ENCODE assay signal across 25 cellular contexts in genomic region chr2:221850076-221850475, GRCh38.
"Had no signal": no experiment of that assay in that cellular context is flagged by ENCODE, and none has a peak within 500 bp of the region (broad histone marks: within the 10 kb centered on the region; RNA-seq: fewer than 3 reads in every experiment).

No MANE protein-coding gene starts in this region.

- H3K4me3 Mint-ChIP-seq: activated T-cell treated with anti-CD3 and anti-CD28 coated beads, Interleukin-2, amount 50 U/mL, for 72 hours; immature natural killer cell; memory B cell; naive thymus-derived CD8-positive, alpha-beta T cell; stimulated activated memory B cell treated with anti-CD40 and anti-IgM and Interleukin-4, amounts not matched to agents 10 μg/mL and 1 μg/mL and 100 μg/mL, for 72 hours had no signal

- H3K36me3 Mint-ChIP-seq: activated naive CD4-positive, alpha-beta T cell treated with anti-CD3 and anti-CD28 coated beads, Interleukin-2, amount 50 U/mL, for 72 hours; immature natural killer cell; memory B cell; naive thymus-derived CD8-positive, alpha-beta T cell; stimulated activated memory B cell treated with anti-CD40 and anti-IgM and Interleukin-4, amounts not matched to agents 10 μg/mL and 1 μg/mL and 100 μg/mL, for 72 hours had no signal

- H3K27ac Mint-ChIP-seq: activated naive CD4-positive, alpha-beta T cell treated with anti-CD3 and anti-CD28 coated beads, Interleukin-2, amount 50 U/mL, for 72 hours; activated T-cell treated with anti-CD3 and anti-CD28 coated beads, Interleukin-2, amount 50 U/mL, for 72 hours; immature natural killer cell; memory B cell; naive thymus-derived CD8-positive, alpha-beta T cell; stimulated activated memory B cell treated with anti-CD40 and anti-IgM and Interleukin-4, amounts not matched to agents 10 μg/mL and 1 μg/mL and 100 μg/mL, for 72 hours had no signal

- H3K27me3 Mint-ChIP-seq: naive thymus-derived CD8-positive, alpha-beta T cell; stimulated activated memory B cell treated with anti-CD40 and anti-IgM and Interleukin-4, amounts not matched to agents 10 μg/mL and 1 μg/mL and 100 μg/mL, for 72 hours had no signal

- H3K9me3 ChIP-seq: adrenal gland, esophagus muscularis mucosa, heart right ventricle, prostate gland, spleen, thoracic aorta, upper lobe of right lung had no signal

- H3K27ac ChIP-seq: adrenal gland, esophagus muscularis mucosa, heart right ventricle, prostate gland, spleen, thoracic aorta, upper lobe of right lung, VCaP had no signal

- H3K4me1 ChIP-seq: adrenal gland, esophagus muscularis mucosa, heart right ventricle, prostate gland, spleen, upper lobe of right lung had no signal

- H3K27me3 ChIP-seq: adrenal gland, esophagus muscularis mucosa, spleen, upper lobe of right lung had no signal

- H3K4me1 Mint-ChIP-seq: immature natural killer cell; memory B cell; naive thymus-derived CD8-positive, alpha-beta T cell; stimulated activated memory B cell treated with anti-CD40 and anti-IgM and Interleukin-4, amounts not matched to agents 10 μg/mL and 1 μg/mL and 100 μg/mL, for 72 hours had no signal

- H3K36me3 ChIP-seq: adrenal gland, esophagus muscularis mucosa, heart right ventricle, prostate gland, spleen, thoracic aorta, upper lobe of right lung had no signal

- H3K4me3 ChIP-seq: adrenal gland, esophagus muscularis mucosa, heart right ventricle, prostate gland, spleen, thoracic aorta, upper lobe of right lung had no signal

- FAIRE-seq: endothelial cell of umbilical vein had no signal

- DNase-seq: activated CD4-positive, alpha-beta T cell treated with anti-CD3 and anti-CD28 coated beads, Interleukin-2, amount 50 U/mL, for 1 hour; activated CD4-positive, CD25-positive, alpha-beta regulatory T cell treated with anti-CD3 and anti-CD28 coated beads, Interleukin-2, amount 50 U/mL, for 72 hours; activated CD8-positive, alpha-beta memory T cell treated with anti-CD3 and anti-CD28 coated beads for 24 hours; activated CD8-positive, alpha-beta memory T cell treated with anti-CD3 and anti-CD28 coated beads, Interleukin-2, amount 50 U/mL, for 48 hours; activated gamma-delta T cell; activated T-cell treated with anti-CD3 and anti-CD28 coated beads, Interleukin-2, amount 50 U/mL, for 72 hours; adrenal gland; dermis blood vessel endothelial cell; effector memory CD4-positive, alpha-beta T cell; heart right ventricle; immature natural killer cell; naive thymus-derived CD8-positive, alpha-beta T cell; right cardiac atrium; spleen; stimulated activated CD4-positive, alpha-beta T cell treated with anti-CD3 and anti-CD28 coated beads, Interleukin-4, amount 100 ng/mL, for 4 hours; T1000; upper lobe of right lung had no signal

- H3K9me3 Mint-ChIP-seq: memory B cell had no signal

- ATAC-seq: activated naive CD4-positive, alpha-beta T cell treated with anti-CD3 and anti-CD28 coated beads, Interleukin-2, amount 50 U/mL, for 72 hours; activated T-cell treated with anti-CD3 and anti-CD28 coated beads, Interleukin-2, amount 50 U/mL, for 72 hours; heart right ventricle; naive thymus-derived CD8-positive, alpha-beta T cell; right cardiac atrium; stimulated activated memory B cell treated with anti-CD40 and anti-IgM and Interleukin-4, amounts not matched to agents 10 μg/mL and 1 μg/mL and 100 μg/mL, for 72 hours; upper lobe of right lung had no signal
